In the genomic region with DNA sequence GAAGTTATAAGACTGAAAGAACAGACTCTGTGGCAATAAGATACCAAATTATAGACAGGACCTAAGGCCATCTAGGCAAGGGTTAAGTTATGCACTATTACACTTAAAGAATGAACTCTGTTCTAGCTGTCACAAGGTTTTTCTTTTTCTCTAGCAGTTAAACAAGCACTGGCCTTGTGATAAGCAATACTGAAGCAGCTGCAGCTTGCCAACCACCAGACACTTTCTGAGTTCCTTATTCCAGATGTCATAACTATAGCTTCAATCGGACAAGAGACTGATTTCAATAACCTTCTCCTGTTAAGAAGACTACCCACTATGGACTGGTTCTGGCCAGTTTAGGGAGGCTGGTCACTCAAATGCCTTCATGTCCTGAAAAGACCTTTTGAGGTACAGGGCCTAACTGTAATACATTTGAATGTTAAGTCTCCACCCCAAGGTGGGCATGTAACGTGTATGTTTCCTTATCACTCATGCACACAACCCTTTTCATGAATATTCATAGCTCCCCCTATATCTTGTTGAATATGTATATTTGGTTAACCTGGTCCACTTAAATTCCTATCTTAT, we compare ENCODE assay signal across 16 cellular contexts.
"Had no signal": no experiment of that assay in that cellular context is flagged by ENCODE, and none has a peak within 500 bp of the region (broad histone marks: within the 10 kb centered on the region; RNA-seq: fewer than 3 reads in every experiment).

No MANE protein-coding gene starts in this region.

- H3K27me3 ChIP-seq: adrenal gland, cardiac muscle cell, esophagus muscularis mucosa, gastrocnemius medialis, heart left ventricle, neutrophil had no signal

- H3K4me3 ChIP-seq: adrenal gland, cardiac muscle cell, esophagus muscularis mucosa, gastrocnemius medialis, heart left ventricle had no signal

- DNase-seq: activated CD4-positive, alpha-beta T cell treated with anti-CD3 and anti-CD28 coated beads, Interleukin-2, amount 50 U/mL, for 48 hours; activated CD4-positive, CD25-positive, alpha-beta regulatory T cell treated with anti-CD3 and anti-CD28 coated beads, Interleukin-2, amount 50 U/mL, for 72 hours; activated naive CD4-positive, alpha-beta T cell treated with anti-CD3 and anti-CD28 coated beads, Interleukin-2, amount 50 U/mL, for 16 hours; activated T-cell treated with anti-CD3 and anti-CD28 coated beads, Interleukin-2, amount 50 U/mL, for 1 hour; adrenal gland; gastrocnemius medialis; heart left ventricle; naive thymus-derived CD8-positive, alpha-beta T cell; posterior cingulate gyrus; stimulated activated naive CD8-positive, alpha-beta T cell treated with anti-CD3 and anti-CD28 coated beads, Interleukin-15, Interleukin-2, amounts not matched to agents 100 U/mL and 50 U/mL, for 24 hours; T-helper 2 cell had no signal

- H3K4me3 Mint-ChIP-seq: naive thymus-derived CD8-positive, alpha-beta T cell; type B pancreatic cell had no signal

- H3K36me3 Mint-ChIP-seq: naive thymus-derived CD8-positive, alpha-beta T cell; type B pancreatic cell had no signal

- ATAC-seq: gastrocnemius medialis; heart left ventricle; naive thymus-derived CD8-positive, alpha-beta T cell; stimulated activated naive CD8-positive, alpha-beta T cell treated with anti-CD3 and anti-CD28 coated beads, Interleukin-15, Interleukin-2, amounts not matched to agents 100 U/mL and 50 U/mL, for 24 hours had no signal

- H3K36me3 ChIP-seq: adrenal gland, cardiac muscle cell, esophagus muscularis mucosa, gastrocnemius medialis, heart left ventricle, neutrophil had no signal

- H3K27ac Mint-ChIP-seq: activated T-helper 2 cell treated with anti-CD3 and anti-CD28 coated beads, Interferon-gamma antibody, Interleukin-2, Interleukin-4, amounts not matched to agents 10 μg/mL and 5 μg/mL and 100 μg/mL, durations not matched to agents 14 hours and 24 hours and 36 hours; naive thymus-derived CD8-positive, alpha-beta T cell; type B pancreatic cell had no signal

- H3K27me3 Mint-ChIP-seq: type B pancreatic cell had no signal

- H3K27ac ChIP-seq: adrenal gland, cardiac muscle cell, esophagus muscularis mucosa, gastrocnemius medialis, heart left ventricle, neutrophil had no signal

- H3K4me1 ChIP-seq: adrenal gland, esophagus muscularis mucosa, gastrocnemius medialis, heart left ventricle had no signal

- H3K9me3 Mint-ChIP-seq: activated T-helper 2 cell treated with anti-CD3 and anti-CD28 coated beads, Interferon-gamma antibody, Interleukin-2, Interleukin-4, amounts not matched to agents 10 μg/mL and 5 μg/mL and 100 μg/mL, durations not matched to agents 14 hours and 24 hours and 36 hours; type B pancreatic cell had no signal

- H3K4me1 Mint-ChIP-seq: naive thymus-derived CD8-positive, alpha-beta T cell had no signal

- H3K9me3 ChIP-seq: adrenal gland, esophagus muscularis mucosa, gastrocnemius medialis, neutrophil had no signal
